Comparison of ENCODE assay signal across 8 cellular contexts in genomic region chr1:155277896-155278688, GRCh38.
DNase-seq lines count a peak whose midpoint lies in the region; ATAC-seq and TF ChIP-seq lines count a peak whose summit lies in the region.

No MANE protein-coding gene starts in this region.

- peaks cover 15% of the 10 kb centered on the region for H3K27me3 ChIP-seq in iPS-20b (ENCODE audit: insufficient read depth, low read length)

- peak overlapping the region; percentile 41; the same call in 1 of the 2 replicates for H3K9ac ChIP-seq in iPS-20b (ENCODE audit: low read depth, low read length)

- H3K9me3 ChIP-seq in iPS-20b (ENCODE audit: insufficient read depth, low read depth, low read length), result no peaks in the 10 kb centered on the region

- ATAC-seq in GM19035 (IDR thresholded peaks at IDR 0.05; ENCODE audit: unreplicated experiment) (no peak), HG02884 (IDR thresholded peaks at IDR 0.05; ENCODE audit: unreplicated experiment) (no peak)

- TF ChIP-seq POLR2A in NB4 (IDR thresholded peaks at IDR 0.05; ENCODE audit: extremely low read depth, insufficient read length), result no peak

- peak; percentile 21 for TF ChIP-seq CTCF in NB4 (IDR thresholded peaks at IDR 0.05; ENCODE audit: low read depth, low read length)

- peak overlapping the region; percentile 35 for H3K27ac ChIP-seq in angular gyrus (ENCODE audit: low read depth, low read length)
- H3K27ac ChIP-seq in iPS-20b (ENCODE audit: low read length), result no peak overlapping the region

- DNase-seq in ELF-1 (ENCODE audit: low read depth, low spot score), result peak; percentile 95
- DNase-seq in NB4 (ENCODE audit: low read depth), result peak; percentile 59
- DNase-seq in T-helper 1 cell, result peak; percentile 50 to 78 (median 70)
- peak; percentile 72 for DNase-seq in stimulated activated CD4-positive, alpha-beta T cell treated with anti-CD3 and anti-CD28 coated beads, Interleukin-12 subunit alpha, Interleukin-12 subunit beta, amount 100 ng/mL, for 4 hours

- no peaks in the 10 kb centered on the region for H3K36me3 ChIP-seq in iPS-20b (ENCODE audit: insufficient read depth, low read depth, low read length)

- peaks cover 15% of the 10 kb centered on the region for H3K4me1 ChIP-seq in iPS-20b (ENCODE audit: insufficient read depth, low read length)

- peak overlapping the region; percentile 44 for H3K4me3 ChIP-seq in NB4 (ENCODE audit: low read depth, low read length)
- H3K4me3 ChIP-seq in iPS-20b (ENCODE audit: low read length), result peak overlapping the region; percentile 70
